In the genomic region with DNA sequence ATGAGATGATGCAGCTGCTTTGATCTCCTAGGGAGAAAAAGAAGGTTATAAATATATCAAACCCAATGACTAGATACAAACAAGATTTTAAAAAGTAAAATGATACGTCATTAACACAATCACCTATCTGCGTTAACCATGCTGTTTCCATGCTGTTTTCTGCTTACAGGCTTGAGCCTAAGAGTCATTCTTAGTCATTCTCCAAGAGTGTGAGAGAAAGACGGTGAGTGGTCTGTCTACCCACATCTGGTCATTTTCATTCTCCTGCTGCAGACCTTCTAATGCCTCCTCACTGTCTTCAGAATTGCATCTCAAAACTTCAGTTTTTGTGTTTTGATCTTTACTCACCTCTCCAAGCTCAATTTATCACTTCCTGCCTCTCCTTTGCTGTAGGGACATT, we compare ENCODE assay signal across 1 cellular context.
TF ChIP-seq lines count a peak whose summit lies in the region.

No MANE protein-coding gene starts in this region.

TF ChIP-seq in GM23338, 12 proteins besides CTCF, POLR2A, EP300 and RAD21 (continued from another document):
- TF ChIP-seq, protein P1, sequence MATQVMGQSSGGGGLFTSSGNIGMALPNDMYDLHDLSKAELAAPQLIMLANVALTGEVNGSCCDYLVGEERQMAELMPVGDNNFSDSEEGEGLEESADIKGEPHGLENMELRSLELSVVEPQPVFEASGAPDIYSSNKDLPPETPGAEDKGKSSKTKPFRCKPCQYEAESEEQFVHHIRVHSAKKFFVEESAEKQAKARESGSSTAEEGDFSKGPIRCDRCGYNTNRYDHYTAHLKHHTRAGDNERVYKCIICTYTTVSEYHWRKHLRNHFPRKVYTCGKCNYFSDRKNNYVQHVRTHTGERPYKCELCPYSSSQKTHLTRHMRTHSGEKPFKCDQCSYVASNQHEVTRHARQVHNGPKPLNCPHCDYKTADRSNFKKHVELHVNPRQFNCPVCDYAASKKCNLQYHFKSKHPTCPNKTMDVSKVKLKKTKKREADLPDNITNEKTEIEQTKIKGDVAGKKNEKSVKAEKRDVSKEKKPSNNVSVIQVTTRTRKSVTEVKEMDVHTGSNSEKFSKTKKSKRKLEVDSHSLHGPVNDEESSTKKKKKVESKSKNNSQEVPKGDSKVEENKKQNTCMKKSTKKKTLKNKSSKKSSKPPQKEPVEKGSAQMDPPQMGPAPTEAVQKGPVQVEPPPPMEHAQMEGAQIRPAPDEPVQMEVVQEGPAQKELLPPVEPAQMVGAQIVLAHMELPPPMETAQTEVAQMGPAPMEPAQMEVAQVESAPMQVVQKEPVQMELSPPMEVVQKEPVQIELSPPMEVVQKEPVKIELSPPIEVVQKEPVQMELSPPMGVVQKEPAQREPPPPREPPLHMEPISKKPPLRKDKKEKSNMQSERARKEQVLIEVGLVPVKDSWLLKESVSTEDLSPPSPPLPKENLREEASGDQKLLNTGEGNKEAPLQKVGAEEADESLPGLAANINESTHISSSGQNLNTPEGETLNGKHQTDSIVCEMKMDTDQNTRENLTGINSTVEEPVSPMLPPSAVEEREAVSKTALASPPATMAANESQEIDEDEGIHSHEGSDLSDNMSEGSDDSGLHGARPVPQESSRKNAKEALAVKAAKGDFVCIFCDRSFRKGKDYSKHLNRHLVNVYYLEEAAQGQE (IDR thresholded peaks at IDR 0.05; ENCODE audit: unreplicated experiment) = no peak
- no peak for TF ChIP-seq STAT1 (IDR thresholded peaks at IDR 0.05; ENCODE audit: unreplicated experiment)
